In genomic region chr3:37996785-37997301, GRCh38 we compare ENCODE assay signal across 8 cellular contexts. TPM values are rescaled to one million over a fixed set of nuclear protein-coding genes. Genes with fewer than 3 reads are reported as not detected.
DNase-seq lines count a peak whose midpoint lies in the region; ATAC-seq, FAIRE-seq and TF ChIP-seq lines count a peak whose summit lies in the region.

No MANE protein-coding gene starts in this region.

- H4K20me1 ChIP-seq in DOHH2 (ENCODE audit: control insufficient read depth, insufficient read depth, low read depth, low read length): no peaks in the 10 kb centered on the region

- 0 out of 2 replicates have a peak overlapping the region, but pooled peaks have one; percentile 7 for H3K4me2 ChIP-seq in DOHH2 (ENCODE audit: low read length)

- no peaks in the 10 kb centered on the region for H3K9me2 ChIP-seq in DOHH2 (replicated peaks; ENCODE audit: control insufficient read depth, low read length)

- peak; percentile 9 for FAIRE-seq in pancreas (lab: Jason Lieb, UNC)

- peak; percentile 87 for TF ChIP-seq CTCF in DOHH2 (IDR thresholded peaks at IDR 0.05; ENCODE audit: low read depth, low read length, poor library complexity, severe bottlenecking)
- peak; percentile 84 for TF ChIP-seq CTCF in RWPE2 (IDR thresholded peaks at IDR 0.05; ENCODE audit: poor library complexity, severe bottlenecking)
- TF ChIP-seq CTCF in foreskin fibroblast (IDR thresholded peaks at IDR 0.05; ENCODE audit: low read depth, low read length): peak; percentile 91
- peak; percentile 77 to 90 (median 84) for TF ChIP-seq CTCF in pancreas (IDR thresholded peaks at IDR 0.05)
- TF ChIP-seq CTCF in type B pancreatic cell (conservative IDR thresholded peaks at IDR 0.05): peak; percentile 87

- H3K27ac ChIP-seq in DOHH2 (ENCODE audit: low read depth, low read length) (no peak overlapping the region), RWPE2 (ENCODE audit: poor library complexity, severe bottlenecking) (no peak overlapping the region), pancreas (no peak overlapping the region)

- H3K4me3 Mint-ChIP-seq in activated T-helper 1 cell treated with anti-CD3 and anti-CD28 coated beads, Interleukin-12 subunit alpha, Interleukin-12 subunit beta, Interleukin-2, Interleukin-4 antibody, amounts not matched to agents 30 ng/mL and 10 ng/mL and 1 ng/mL, durations not matched to agents 14 hours and 24 hours and 36 hours: peak overlapping the region; percentile 9
- peak overlapping the region; percentile 68 for H3K4me3 Mint-ChIP-seq in type B pancreatic cell

- 46 to 53% methylated on average over 7 of the region's 7 CpGs for WGBS in pancreas, 2 donors

- no peaks in the 10 kb centered on the region for H3K27me3 Mint-ChIP-seq in activated T-helper 1 cell treated with anti-CD3 and anti-CD28 coated beads, Interleukin-12 subunit alpha, Interleukin-12 subunit beta, Interleukin-2, Interleukin-4 antibody, amounts not matched to agents 30 ng/mL and 10 ng/mL and 1 ng/mL, durations not matched to agents 14 hours and 24 hours and 36 hours (ENCODE audit: insufficient read depth)
- H3K27me3 Mint-ChIP-seq in type B pancreatic cell: no peaks in the 10 kb centered on the region

- ATAC-seq in GM21528 (IDR thresholded peaks at IDR 0.05; ENCODE audit: low FRiP score, unreplicated experiment): peak; percentile 57
- peak; percentile 54 for ATAC-seq in RWPE2 (ENCODE audit: low read depth)
- ATAC-seq in pancreas: peak; percentile 49 to 69 (median 64)

- peak overlapping the region; percentile 70 for H3K27ac Mint-ChIP-seq in activated T-helper 1 cell treated with anti-CD3 and anti-CD28 coated beads, Interleukin-12 subunit alpha, Interleukin-12 subunit beta, Interleukin-2, Interleukin-4 antibody, amounts not matched to agents 30 ng/mL and 10 ng/mL and 1 ng/mL, durations not matched to agents 14 hours and 24 hours and 36 hours
- H3K27ac Mint-ChIP-seq in type B pancreatic cell: peak overlapping the region; percentile 89

- H3K36me3 Mint-ChIP-seq in activated T-helper 1 cell treated with anti-CD3 and anti-CD28 coated beads, Interleukin-12 subunit alpha, Interleukin-12 subunit beta, Interleukin-2, Interleukin-4 antibody, amounts not matched to agents 30 ng/mL and 10 ng/mL and 1 ng/mL, durations not matched to agents 14 hours and 24 hours and 36 hours (ENCODE audit: low read depth): peaks cover 15% of the 10 kb centered on the region
- peaks cover 10% of the 10 kb centered on the region for H3K36me3 Mint-ChIP-seq in type B pancreatic cell

- H3K4me1 ChIP-seq in DOHH2 (ENCODE audit: control insufficient read depth, low read length): peaks cover 33% of the 10 kb centered on the region
- peaks cover 14% of the 10 kb centered on the region for H3K4me1 ChIP-seq in RWPE2 (ENCODE audit: insufficient read depth, poor library complexity, severe bottlenecking)
- peaks cover 6 to 14% (median 12%) of the 10 kb centered on the region in 3 donors for H3K4me1 ChIP-seq in pancreas

- H3K36me3 ChIP-seq in DOHH2 (ENCODE audit: control insufficient read depth, low read length) (peaks cover 40% of the 10 kb centered on the region), RWPE2 (ENCODE audit: low read depth) (no peaks in the 10 kb centered on the region), pancreas (no peaks in the 10 kb centered on the region)

- H3K79me2 ChIP-seq in DOHH2 (ENCODE audit: control insufficient read depth, low read length): peaks cover 11% of the 10 kb centered on the region

- H3F3A ChIP-seq in DOHH2 (ENCODE audit: control insufficient read depth, insufficient read depth): no peaks in the 10 kb centered on the region; the same call in 1 of the 2 replicates

- intact Hi-C loops in activated T-helper 1 cell treated with anti-CD3 and anti-CD28 coated beads, Interleukin-12 subunit alpha, Interleukin-12 subunit beta, Interleukin-2, Interleukin-4 antibody, amounts not matched to agents 30 ng/mL and 10 ng/mL and 1 ng/mL, durations not matched to agents 14 hours and 24 hours and 36 hours (cut with micrococcal nuclease): loop anchor here (1.0 kb wide), 1 partner anchor 23 kb away; no protein-coding TSS in a partner anchor
- intact Hi-C loops in pancreas (cut with DNase I): no loop called here

- H3K4me3 ChIP-seq in DOHH2 (ENCODE audit: low read length) (0 out of 2 replicates have a peak overlapping the region, but pooled peaks have one; percentile 11), RWPE2 (ENCODE audit: severe bottlenecking) (no peak overlapping the region), foreskin fibroblast (ENCODE audit: low read depth in 1 of 2, low read length in 2 of 2) (no peak overlapping the region), pancreas (no peak overlapping the region)

- peaks cover 61% of the 10 kb centered on the region for H3K4me1 Mint-ChIP-seq in activated T-helper 1 cell treated with anti-CD3 and anti-CD28 coated beads, Interleukin-12 subunit alpha, Interleukin-12 subunit beta, Interleukin-2, Interleukin-4 antibody, amounts not matched to agents 30 ng/mL and 10 ng/mL and 1 ng/mL, durations not matched to agents 14 hours and 24 hours and 36 hours (ENCODE audit: low read depth)
- H3K4me1 Mint-ChIP-seq in type B pancreatic cell (ENCODE audit: unreplicated experiment): peaks cover 47% of the 10 kb centered on the region

- H3K9me3 Mint-ChIP-seq in activated T-helper 1 cell treated with anti-CD3 and anti-CD28 coated beads, Interleukin-12 subunit alpha, Interleukin-12 subunit beta, Interleukin-2, Interleukin-4 antibody, amounts not matched to agents 30 ng/mL and 10 ng/mL and 1 ng/mL, durations not matched to agents 14 hours and 24 hours and 36 hours: no peaks in the 10 kb centered on the region
- no peaks in the 10 kb centered on the region for H3K9me3 Mint-ChIP-seq in type B pancreatic cell

- H3K27me3 ChIP-seq in DOHH2 (ENCODE audit: control insufficient read depth, low read length) (no peaks in the 10 kb centered on the region), RWPE2 (ENCODE audit: insufficient read depth, poor library complexity, severe bottlenecking) (no peaks in the 10 kb centered on the region), pancreas (no peaks in the 10 kb centered on the region)

- DNase-seq in HuH-7 (ENCODE audit: low spot score): peak; percentile 96
- DNase-seq in RWPE2 (ENCODE audit: low spot score): peak; percentile 60
- peak; percentile 80 for DNase-seq in activated T-helper 1 cell treated with anti-CD3 and anti-CD28 coated beads, Interleukin-12 subunit alpha, Interleukin-12 subunit beta, Interleukin-2, Interleukin-4 antibody, amounts not matched to agents 30 ng/mL and 10 ng/mL and 1 ng/mL, durations not matched to agents 14 hours and 24 hours and 36 hours (ENCODE audit: low spot score)
- DNase-seq in foreskin fibroblast: peak; percentile 66 to 88
- DNase-seq in pancreas: peak; percentile 63 to 89 (median 85)
- DNase-seq in type B pancreatic cell (ENCODE audit: extremely low spot score, unreplicated experiment): no peak

- H3K9me3 ChIP-seq in DOHH2 (ENCODE audit: control insufficient read depth, insufficient read depth, low read length) (no peaks in the 10 kb centered on the region), RWPE2 (ENCODE audit: severe bottlenecking) (no peaks in the 10 kb centered on the region), pancreas (no peaks in the 10 kb centered on the region)

RNA-seq across cellular contexts. Expression of gene VILL, which starts 6.3 kb away (rescaled TPM):
- total RNA-seq in activated T-helper 1 cell treated with anti-CD3 and anti-CD28 coated beads, Interleukin-12 subunit alpha, Interleukin-12 subunit beta, Interleukin-2, Interleukin-4 antibody, amounts not matched to agents 30 ng/mL and 10 ng/mL and 1 ng/mL, durations not matched to agents 14 hours and 24 hours and 36 hours: 11.6 and 13.4 TPM in 2 replicates
- total RNA-seq in pancreas (1 to 10 TPM; 1.2 to 6.6 (median 2.7) TPM), type B pancreatic cell (ENCODE audit: low replicate concordance) (14.2 and 16.9 TPM in 2 replicates)
- 1 to 10 TPM; 5.1 to 7.0 TPM for polyA plus RNA-seq in pancreas

RNA-seq across cellular contexts. Expression of gene PLCD1, which starts 32.6 kb away (rescaled TPM):
- total RNA-seq in activated T-helper 1 cell treated with anti-CD3 and anti-CD28 coated beads, Interleukin-12 subunit alpha, Interleukin-12 subunit beta, Interleukin-2, Interleukin-4 antibody, amounts not matched to agents 30 ng/mL and 10 ng/mL and 1 ng/mL, durations not matched to agents 14 hours and 24 hours and 36 hours: 3.9 and 4.3 TPM in 2 replicates
- total RNA-seq in pancreas (10 to 100 TPM in 2 of 6 donors, 1 to 10 TPM in 4; 7.5 to 15.6 (median 8.9) TPM), type B pancreatic cell (ENCODE audit: low replicate concordance) (28.7 and 31.6 TPM in 2 replicates)
- polyA plus RNA-seq in pancreas: 10 to 100 TPM; 14.3 to 14.6 TPM

RNA-seq across cellular contexts. Expression of gene DLEC1, which starts 42.2 kb away (rescaled TPM):
- total RNA-seq in activated T-helper 1 cell treated with anti-CD3 and anti-CD28 coated beads, Interleukin-12 subunit alpha, Interleukin-12 subunit beta, Interleukin-2, Interleukin-4 antibody, amounts not matched to agents 30 ng/mL and 10 ng/mL and 1 ng/mL, durations not matched to agents 14 hours and 24 hours and 36 hours: 0.10 and 0.12 TPM in 2 replicates
- total RNA-seq in pancreas: under 1 TPM; 0.14 to 0.60 (median 0.49) TPM
- under 1 TPM; 0.61 to 0.75 TPM for polyA plus RNA-seq in pancreas
- 0.76 and 3.2 TPM in 2 replicates for total RNA-seq in type B pancreatic cell (ENCODE audit: low replicate concordance)
